17 cellular contexts compared by ENCODE assay signal in genomic region chr19:5045015-5045414, GRCh38.
A peak's percentile ranks its signal among the peaks of the same experiment; 100 is the strongest.
DNase-seq lines count a peak whose midpoint lies in the region; ATAC-seq and TF ChIP-seq lines count a peak whose summit lies in the region.
"Had no signal": no experiment of that assay in that cellular context is flagged by ENCODE, and none has a peak within 500 bp of the region (broad histone marks: within the 10 kb centered on the region; RNA-seq: fewer than 3 reads in every experiment).

No MANE protein-coding gene starts in this region.

- H2BK12ac ChIP-seq in neuronal stem cell (ENCODE audit: low read length), result no peak overlapping the region

- no peak overlapping the region for H2BK120ac ChIP-seq in neuronal stem cell (ENCODE audit: low read depth, low read length)

- no peak overlapping the region for H4K8ac ChIP-seq in neuronal stem cell (ENCODE audit: low read depth, low read length)

- H3K23ac ChIP-seq in neuronal stem cell (ENCODE audit: low read depth, low read length, poor library complexity), result no peak overlapping the region

- peak overlapping the region; percentile 64 for H4K91ac ChIP-seq in neuronal stem cell (ENCODE audit: low read depth, low read length, poor library complexity)

- H3K27me3 ChIP-seq in neuronal stem cell (ENCODE audit: control insufficient read depth in 3 of 3, insufficient read depth in 3 of 3, low read depth in 1 of 3, low read length in 3 of 3), result no peaks in the 10 kb centered on the region

- CTCF ChIA-PET in activated naive CD4-positive, alpha-beta T cell treated with anti-CD3 and anti-CD28 coated beads for 36 hours (lab: Charles Lee), result no interaction called here

- no peak overlapping the region for H3K18ac ChIP-seq in neuronal stem cell (ENCODE audit: low read length)

- no peak overlapping the region for H2AK5ac ChIP-seq in neuronal stem cell (ENCODE audit: low read depth, low read length)

- H3K79me1 ChIP-seq in neuronal stem cell (ENCODE audit: low read depth, low read length), result peaks cover 25% of the 10 kb centered on the region

- TF ChIP-seq CTCF in C4-2B (conservative IDR thresholded peaks at IDR 0.05) (no peak), chondrocyte (IDR thresholded peaks at IDR 0.05) (no peak)

- H3K4me3 Mint-ChIP-seq in T-helper 17 cell (no peak overlapping the region), chondrocyte (ENCODE audit: unreplicated experiment) (no peak overlapping the region)
- no peak overlapping the region for H3K4me3 Mint-ChIP-seq in activated naive CD4-positive, alpha-beta T cell treated with anti-CD3 and anti-CD28 coated beads for 36 hours
- H3K4me3 Mint-ChIP-seq: B cell; CD14-positive monocyte; CD8-positive, alpha-beta T cell; HFFc6 had no signal

- H3K4me2 ChIP-seq in neuronal stem cell (ENCODE audit: insufficient read depth, low read length, poor library complexity, severe bottlenecking), result no peak overlapping the region

- no peaks in the 10 kb centered on the region for H3K9me3 ChIP-seq in T-helper 17 cell (ENCODE audit: control insufficient read depth, low read length, poor library complexity, severe bottlenecking)
- H3K9me3 ChIP-seq in neuronal stem cell (replicated peaks in 1 of 2; ENCODE audit: control insufficient read depth in 2 of 2, insufficient read depth in 1 of 2, low read depth in 1 of 2, low read length in 2 of 2), result no peaks in the 10 kb centered on the region

- no peak overlapping the region for H2BK5ac ChIP-seq in neuronal stem cell (ENCODE audit: low read length)

- H3K27ac Mint-ChIP-seq in T-helper 17 cell (peak overlapping the region; percentile 63), chondrocyte (ENCODE audit: unreplicated experiment) (peak overlapping the region; percentile 59)
- H3K27ac Mint-ChIP-seq in activated naive CD4-positive, alpha-beta T cell treated with anti-CD3 and anti-CD28 coated beads for 36 hours, result no peak overlapping the region
- H3K27ac Mint-ChIP-seq: HFFc6 had no signal

- WGBS in neuronal stem cell (ENCODE audit: extremely low coverage in 2 of 2, insufficient read length in 2 of 2, insufficient replicate concordance in 1 of 2), 2 donors, result no CpG with 5 or more reads among the region's 15 CpGs

- no peaks in the 10 kb centered on the region for H3K9me3 Mint-ChIP-seq in chondrocyte (ENCODE audit: low read depth)
- H3K9me3 Mint-ChIP-seq in activated naive CD4-positive, alpha-beta T cell treated with anti-CD3 and anti-CD28 coated beads for 36 hours, result no peaks in the 10 kb centered on the region
- H3K9me3 Mint-ChIP-seq: CD8-positive, alpha-beta T cell had no signal

- H3K27ac ChIP-seq in C4-2B (peak overlapping the region; percentile 87), neuronal stem cell (replicated peaks; ENCODE audit: low read length) (no peak overlapping the region)

- H2AFZ ChIP-seq in neuronal stem cell (ENCODE audit: low read length), result no peak overlapping the region

- H3K4me1 Mint-ChIP-seq in T-helper 17 cell (peaks cover 7% of the 10 kb centered on the region), chondrocyte (ENCODE audit: low read depth) (peaks cover 59% of the 10 kb centered on the region)
- H3K4me1 Mint-ChIP-seq in activated naive CD4-positive, alpha-beta T cell treated with anti-CD3 and anti-CD28 coated beads for 36 hours (ENCODE audit: low read depth), result peaks cover 1% of the 10 kb centered on the region

- H3K4ac ChIP-seq in neuronal stem cell (ENCODE audit: low read length), result no peak overlapping the region

- H2BK15ac ChIP-seq in neuronal stem cell (ENCODE audit: low read length), result no peak overlapping the region

- ATAC-seq in T-helper 17 cell (no peak), GM21737 (IDR thresholded peaks at IDR 0.05; ENCODE audit: unreplicated experiment) (no peak)
- ATAC-seq: CD8-positive, alpha-beta T cell had no signal

- peaks cover 22 to 56% of the 10 kb centered on the region in 2 donors for H3K36me3 ChIP-seq in neuronal stem cell (replicated peaks in 1 of 2; ENCODE audit: control insufficient read depth in 2 of 2, insufficient read depth in 2 of 2, low read length in 2 of 2)

- no peaks in the 10 kb centered on the region for H3K27me3 Mint-ChIP-seq in T-helper 17 cell
- H3K27me3 Mint-ChIP-seq in chondrocyte (ENCODE audit: low read depth), result no peaks in the 10 kb centered on the region
- H3K27me3 Mint-ChIP-seq in activated naive CD4-positive, alpha-beta T cell treated with anti-CD3 and anti-CD28 coated beads for 36 hours (ENCODE audit: low read depth), result no peaks in the 10 kb centered on the region
- H3K27me3 Mint-ChIP-seq: B cell had no signal

- no peaks in the 10 kb centered on the region for H3K36me3 Mint-ChIP-seq in T-helper 17 cell (ENCODE audit: low read depth)
- peaks cover 10% of the 10 kb centered on the region for H3K36me3 Mint-ChIP-seq in chondrocyte (ENCODE audit: low read depth)
- H3K36me3 Mint-ChIP-seq in activated naive CD4-positive, alpha-beta T cell treated with anti-CD3 and anti-CD28 coated beads for 36 hours (ENCODE audit: low read depth), result no peaks in the 10 kb centered on the region

- H3K9ac ChIP-seq in neuronal stem cell (ENCODE audit: low read depth, low read length, poor library complexity), result no peak overlapping the region

- peaks cover 9 to 20% of the 10 kb centered on the region in 2 donors for H3K4me1 ChIP-seq in neuronal stem cell (ENCODE audit: control insufficient read depth in 2 of 2, insufficient read depth in 1 of 2, low read depth in 1 of 2, low read length in 2 of 2)

- H3K4me3 ChIP-seq in neuronal stem cell (ENCODE audit: low read length in 2 of 2), result no peak overlapping the region

- intact Hi-C loops in activated naive CD4-positive, alpha-beta T cell treated with anti-CD3 and anti-CD28 coated beads for 36 hours (cut with micrococcal nuclease), result no loop called here

- H3K14ac ChIP-seq in neuronal stem cell (ENCODE audit: low read length), result no peak overlapping the region

- DNase-seq in T-helper 17 cell (no peak), chondrocyte (ENCODE audit: low spot score) (no peak), neuronal stem cell (ENCODE audit: low spot score) (no peak), C1 segment of cervical spinal cord (lab: John Stamatoyannopoulos, UW) (no peak)
- DNase-seq in activated naive CD4-positive, alpha-beta T cell treated with anti-CD3 and anti-CD28 coated beads for 36 hours, result no peak
- DNase-seq in activated CD4-positive, alpha-beta T cell treated with anti-CD3 and anti-CD28 coated beads for 48 hours, result no peak
- DNase-seq: CD8-positive, alpha-beta T cell; COR-L47; DMS153; DMS79 treated with DMSO at 0.1 percent for 48 hours; EL; HCEC 1CT; HFFc6 had no signal
